Comparison of ENCODE assay signal across 21 cellular contexts in the genomic region with DNA sequence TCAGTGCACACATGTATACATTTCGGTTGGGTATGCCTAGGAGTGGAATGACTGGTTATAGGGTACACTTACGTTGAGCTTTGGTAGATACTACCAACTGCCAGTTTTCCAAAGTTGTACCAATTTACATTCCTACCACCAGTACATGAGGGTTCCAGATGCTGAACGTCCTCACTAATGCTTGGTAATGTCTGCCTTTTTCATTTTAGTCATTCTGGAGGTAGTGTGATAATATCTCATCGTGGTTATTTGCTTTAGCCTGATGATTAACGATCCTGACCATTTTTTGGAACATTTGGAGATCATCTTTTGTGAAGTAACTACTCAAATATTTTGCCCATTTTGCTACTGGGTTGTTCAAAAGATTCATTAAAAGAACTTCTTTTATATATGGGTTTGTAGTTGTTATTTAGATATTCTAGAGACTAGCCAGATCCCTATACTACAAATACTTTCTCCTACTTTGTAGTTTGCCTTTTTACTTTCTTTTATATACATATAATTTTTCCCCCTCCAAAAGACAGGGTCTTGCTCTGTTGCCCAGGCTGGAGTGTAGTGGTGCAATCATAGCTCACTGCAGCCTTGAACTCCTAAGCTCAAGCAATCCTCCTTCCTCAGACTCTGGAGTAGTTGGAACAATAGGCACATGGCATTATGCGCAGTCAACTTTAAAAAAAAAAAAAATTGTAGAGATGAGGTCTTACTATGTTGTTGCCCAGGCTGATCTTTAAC.
DNase-seq lines count a peak whose midpoint lies in the region; ATAC-seq and TF ChIP-seq lines count a peak whose summit lies in the region.
"Had no signal": no experiment of that assay in that cellular context is flagged by ENCODE, and none has a peak within 500 bp of the region (broad histone marks: within the 10 kb centered on the region; RNA-seq: fewer than 3 reads in every experiment).

No MANE protein-coding gene starts in this region.

- peaks cover 68% of the 10 kb centered on the region for H3K4me1 Mint-ChIP-seq in nephron
- H3K4me1 Mint-ChIP-seq: activated naive CD8-positive, alpha-beta T cell treated with anti-CD3 and anti-CD28 coated beads for 36 hours; CD4-positive, alpha-beta memory T cell; naive B cell had no signal

- no peak for DNase-seq in AG09309 (ENCODE audit: low read depth)
- DNase-seq in HFF-Myc (ENCODE audit: extremely low read depth, low read depth), result peak; percentile 72
- DNase-seq in cardiac fibroblast (ENCODE audit: low read depth in 2 of 2), result peak in 1 of 2 donors; percentile 65
- DNase-seq in stimulated activated CD4-positive, alpha-beta T cell treated with anti-CD3 and anti-CD28 coated beads, Interleukin-2, amount 100 ng/mL, for 48 hours, result no peak
- DNase-seq in OCI-M2 (lab: John Stamatoyannopoulos, UW; ENCODE audit: unreplicated experiment), result no peak
- DNase-seq in activated CD4-positive, alpha-beta T cell treated with anti-CD3 and anti-CD28 coated beads, Interleukin-2, amount 50 U/mL, for 4 hours, result no peak
- DNase-seq: ACHN; activated CD4-positive, alpha-beta T cell treated with anti-CD3 and anti-CD28 coated beads, Interleukin-2, amount 50 U/mL, for 1 hour; activated CD8-positive, alpha-beta memory T cell treated with anti-CD3 and anti-CD28 coated beads, Interleukin-2, amount 50 U/mL, for 48 hours; activated naive CD8-positive, alpha-beta T cell treated with anti-CD3 and anti-CD28 coated beads for 36 hours; CD4-positive, alpha-beta memory T cell; cerebellar nuclear complex; DMS 273 treated with DMSO at 0.1 percent for 48 hours; GDM1; mammary epithelial cell; naive B cell; stimulated activated CD4-positive, alpha-beta T cell treated with anti-CD3 and anti-CD28 coated beads, Interleukin-4, amount 100 ng/mL, for 4 hours; stimulated activated naive CD8-positive, alpha-beta T cell treated with anti-CD3 and anti-CD28 coated beads, Interleukin-15, Interleukin-2, amounts not matched to agents 100 U/mL and 50 U/mL, for 24 hours had no signal

- no peak overlapping the region for H3K4me3 Mint-ChIP-seq in nephron
- H3K4me3 Mint-ChIP-seq: activated naive CD8-positive, alpha-beta T cell treated with anti-CD3 and anti-CD28 coated beads for 36 hours; CD4-positive, alpha-beta memory T cell had no signal

- no peaks in the 10 kb centered on the region for H3K36me3 Mint-ChIP-seq in nephron (ENCODE audit: low read depth)
- H3K36me3 Mint-ChIP-seq: activated naive CD8-positive, alpha-beta T cell treated with anti-CD3 and anti-CD28 coated beads for 36 hours; CD4-positive, alpha-beta memory T cell; naive B cell had no signal

- H3K9me3 Mint-ChIP-seq in nephron, result no peaks in the 10 kb centered on the region
- H3K9me3 Mint-ChIP-seq: activated naive CD8-positive, alpha-beta T cell treated with anti-CD3 and anti-CD28 coated beads for 36 hours; naive B cell had no signal

- H3K27ac Mint-ChIP-seq in nephron, result peak overlapping the region; percentile 24 to 94 (median 26)
- H3K27ac Mint-ChIP-seq: activated naive CD8-positive, alpha-beta T cell treated with anti-CD3 and anti-CD28 coated beads for 36 hours; CD4-positive, alpha-beta memory T cell; naive B cell had no signal

- no peak for ATAC-seq in GM19351 (IDR thresholded peaks at IDR 0.05; ENCODE audit: unreplicated experiment)
- ATAC-seq: stimulated activated naive CD8-positive, alpha-beta T cell treated with anti-CD3 and anti-CD28 coated beads, Interleukin-15, Interleukin-2, amounts not matched to agents 100 U/mL and 50 U/mL, for 24 hours had no signal

- TF ChIP-seq CTCF in AG09309 (IDR thresholded peaks at IDR 0.05; ENCODE audit: control insufficient read depth, insufficient read depth, low read depth, low read length, missing control alignments), result peak; percentile 34
- no peak for TF ChIP-seq CTCF in HFF-Myc (IDR thresholded peaks at IDR 0.05; ENCODE audit: low read depth, low read length, missing control alignments)
- TF ChIP-seq CTCF in cardiac fibroblast (IDR thresholded peaks at IDR 0.05; ENCODE audit: low read depth, low read length), result peak; percentile 21
- TF ChIP-seq CTCF in nephron (IDR thresholded peaks at IDR 0.05; ENCODE audit: unreplicated experiment in 3 of 3), result no peak

- no peaks in the 10 kb centered on the region for H3K27me3 Mint-ChIP-seq in nephron (ENCODE audit: low read depth)

- H3K4me3 ChIP-seq in AG09309 (ENCODE audit: control insufficient read depth, low read depth, low read length), result no peak overlapping the region
- H3K4me3 ChIP-seq in HFF-Myc (replicated peaks; ENCODE audit: low read depth, low read length), result no peak overlapping the region
- no peak overlapping the region for H3K4me3 ChIP-seq in cardiac fibroblast (replicated peaks in 1 of 2; ENCODE audit: low read depth in 2 of 2, low read length in 2 of 2)
- H3K4me3 ChIP-seq: tibial nerve had no signal

Comparison
In these comparisons a context has a peak if more than half of its experiments do, and no peak if none do; other contexts are left out.
1. CTCF ChIP-seq: peak in AG09309 (single experiment) and cardiac fibroblast (single experiment); none in HFF-Myc (single experiment) and nephron (0 of 3).